Comparison of ENCODE assay signal across 1 cellular context in the genomic region with DNA sequence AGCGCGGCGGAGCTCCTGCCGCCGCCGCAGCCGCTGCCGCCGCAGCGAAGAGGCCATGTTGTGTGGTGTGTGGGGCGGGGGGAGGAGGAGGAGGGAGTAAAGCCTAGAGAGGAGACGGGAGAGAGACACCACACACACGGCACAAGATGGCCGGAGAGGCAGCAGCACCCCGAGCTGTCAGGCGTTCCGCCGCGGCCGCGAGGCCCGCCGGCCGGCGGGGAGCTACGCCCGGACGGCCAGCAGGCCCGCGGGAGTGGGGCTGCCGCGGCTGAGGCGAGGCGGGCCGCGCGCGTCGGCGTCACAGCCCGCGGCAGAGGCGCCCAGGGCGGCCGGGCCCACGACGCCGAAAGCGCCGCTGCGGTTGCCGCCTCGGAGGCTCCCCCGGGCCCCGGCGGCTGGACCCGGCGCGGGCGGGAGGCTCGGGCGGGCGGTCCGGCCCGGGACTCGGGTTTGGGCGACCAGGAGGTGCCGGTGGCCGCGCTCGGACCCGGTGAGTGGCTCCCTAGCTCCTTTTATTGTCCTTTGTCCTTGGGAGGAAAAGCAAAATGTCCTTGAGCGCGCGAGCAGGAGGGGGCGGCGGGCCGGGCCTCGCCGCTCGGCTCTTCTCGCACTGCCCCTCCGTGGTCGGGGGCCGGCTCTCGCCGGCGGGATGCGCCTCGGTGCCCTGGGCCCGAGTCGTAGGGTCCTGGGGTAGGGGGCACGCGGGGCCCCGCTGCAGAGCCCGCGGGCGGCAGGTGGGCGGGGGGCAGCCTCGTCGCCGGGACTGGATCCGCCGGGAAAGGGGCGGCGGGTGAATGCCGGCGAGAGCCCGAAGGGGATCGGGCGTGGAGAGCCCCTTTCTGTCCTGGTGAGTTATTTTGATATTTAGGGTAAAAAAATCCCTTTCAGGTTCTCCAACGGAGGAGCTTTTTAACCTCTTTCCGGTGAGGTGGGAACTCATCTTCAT.
TF ChIP-seq lines count a peak whose summit lies in the region.

No MANE protein-coding gene starts in this region.

TF ChIP-seq in WTC11, 78 proteins besides CTCF, POLR2A, EP300 and RAD21 (continued from another document and continues in another):
- no peak for TF ChIP-seq ZNF317 (CRISPR knock-in tag; IDR thresholded peaks at IDR 0.05; ENCODE audit: borderline replicate concordance, low read depth)
- TF ChIP-seq, protein P1, sequence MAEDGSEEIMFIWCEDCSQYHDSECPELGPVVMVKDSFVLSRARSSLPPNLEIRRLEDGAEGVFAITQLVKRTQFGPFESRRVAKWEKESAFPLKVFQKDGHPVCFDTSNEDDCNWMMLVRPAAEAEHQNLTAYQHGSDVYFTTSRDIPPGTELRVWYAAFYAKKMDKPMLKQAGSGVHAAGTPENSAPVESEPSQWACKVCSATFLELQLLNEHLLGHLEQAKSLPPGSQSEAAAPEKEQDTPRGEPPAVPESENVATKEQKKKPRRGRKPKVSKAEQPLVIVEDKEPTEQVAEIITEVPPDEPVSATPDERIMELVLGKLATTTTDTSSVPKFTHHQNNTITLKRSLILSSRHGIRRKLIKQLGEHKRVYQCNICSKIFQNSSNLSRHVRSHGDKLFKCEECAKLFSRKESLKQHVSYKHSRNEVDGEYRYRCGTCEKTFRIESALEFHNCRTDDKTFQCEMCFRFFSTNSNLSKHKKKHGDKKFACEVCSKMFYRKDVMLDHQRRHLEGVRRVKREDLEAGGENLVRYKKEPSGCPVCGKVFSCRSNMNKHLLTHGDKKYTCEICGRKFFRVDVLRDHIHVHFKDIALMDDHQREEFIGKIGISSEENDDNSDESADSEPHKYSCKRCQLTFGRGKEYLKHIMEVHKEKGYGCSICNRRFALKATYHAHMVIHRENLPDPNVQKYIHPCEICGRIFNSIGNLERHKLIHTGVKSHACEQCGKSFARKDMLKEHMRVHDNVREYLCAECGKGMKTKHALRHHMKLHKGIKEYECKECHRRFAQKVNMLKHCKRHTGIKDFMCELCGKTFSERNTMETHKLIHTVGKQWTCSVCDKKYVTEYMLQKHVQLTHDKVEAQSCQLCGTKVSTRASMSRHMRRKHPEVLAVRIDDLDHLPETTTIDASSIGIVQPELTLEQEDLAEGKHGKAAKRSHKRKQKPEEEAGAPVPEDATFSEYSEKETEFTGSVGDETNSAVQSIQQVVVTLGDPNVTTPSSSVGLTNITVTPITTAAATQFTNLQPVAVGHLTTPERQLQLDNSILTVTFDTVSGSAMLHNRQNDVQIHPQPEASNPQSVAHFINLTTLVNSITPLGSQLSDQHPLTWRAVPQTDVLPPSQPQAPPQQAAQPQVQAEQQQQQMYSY (CRISPR knock-in tag; IDR thresholded peaks at IDR 0.05) = no peak
- no peak for TF ChIP-seq FOXJ3 (CRISPR knock-in tag; IDR thresholded peaks at IDR 0.05; ENCODE audit: borderline replicate concordance)
- TF ChIP-seq, protein P2, sequence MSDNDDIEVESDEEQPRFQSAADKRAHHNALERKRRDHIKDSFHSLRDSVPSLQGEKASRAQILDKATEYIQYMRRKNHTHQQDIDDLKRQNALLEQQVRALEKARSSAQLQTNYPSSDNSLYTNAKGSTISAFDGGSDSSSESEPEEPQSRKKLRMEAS (CRISPR knock-in tag; IDR thresholded peaks at IDR 0.05) = no peak
- TF ChIP-seq, protein P3, sequence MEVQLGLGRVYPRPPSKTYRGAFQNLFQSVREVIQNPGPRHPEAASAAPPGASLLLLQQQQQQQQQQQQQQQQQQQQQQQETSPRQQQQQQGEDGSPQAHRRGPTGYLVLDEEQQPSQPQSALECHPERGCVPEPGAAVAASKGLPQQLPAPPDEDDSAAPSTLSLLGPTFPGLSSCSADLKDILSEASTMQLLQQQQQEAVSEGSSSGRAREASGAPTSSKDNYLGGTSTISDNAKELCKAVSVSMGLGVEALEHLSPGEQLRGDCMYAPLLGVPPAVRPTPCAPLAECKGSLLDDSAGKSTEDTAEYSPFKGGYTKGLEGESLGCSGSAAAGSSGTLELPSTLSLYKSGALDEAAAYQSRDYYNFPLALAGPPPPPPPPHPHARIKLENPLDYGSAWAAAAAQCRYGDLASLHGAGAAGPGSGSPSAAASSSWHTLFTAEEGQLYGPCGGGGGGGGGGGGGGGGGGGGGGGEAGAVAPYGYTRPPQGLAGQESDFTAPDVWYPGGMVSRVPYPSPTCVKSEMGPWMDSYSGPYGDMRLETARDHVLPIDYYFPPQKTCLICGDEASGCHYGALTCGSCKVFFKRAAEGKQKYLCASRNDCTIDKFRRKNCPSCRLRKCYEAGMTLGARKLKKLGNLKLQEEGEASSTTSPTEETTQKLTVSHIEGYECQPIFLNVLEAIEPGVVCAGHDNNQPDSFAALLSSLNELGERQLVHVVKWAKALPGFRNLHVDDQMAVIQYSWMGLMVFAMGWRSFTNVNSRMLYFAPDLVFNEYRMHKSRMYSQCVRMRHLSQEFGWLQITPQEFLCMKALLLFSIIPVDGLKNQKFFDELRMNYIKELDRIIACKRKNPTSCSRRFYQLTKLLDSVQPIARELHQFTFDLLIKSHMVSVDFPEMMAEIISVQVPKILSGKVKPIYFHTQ (CRISPR knock-in tag; IDR thresholded peaks at IDR 0.05) = no peak
- TF ChIP-seq ZNF121 (CRISPR knock-in tag; IDR thresholded peaks at IDR 0.05) = no peak
- no peak for TF ChIP-seq RORB (CRISPR knock-in tag; IDR thresholded peaks at IDR 0.05)
- TF ChIP-seq ESRRA (CRISPR knock-in tag; IDR thresholded peaks at IDR 0.05; ENCODE audit: borderline replicate concordance) = no peak; the same call in 1 of the 2 replicates
- TF ChIP-seq NR1H2 (CRISPR knock-in tag; IDR thresholded peaks at IDR 0.05) = no peak
- no peak for TF ChIP-seq ELF4 (CRISPR knock-in tag; IDR thresholded peaks at IDR 0.05; ENCODE audit: low read depth)
- TF ChIP-seq, protein P4, sequence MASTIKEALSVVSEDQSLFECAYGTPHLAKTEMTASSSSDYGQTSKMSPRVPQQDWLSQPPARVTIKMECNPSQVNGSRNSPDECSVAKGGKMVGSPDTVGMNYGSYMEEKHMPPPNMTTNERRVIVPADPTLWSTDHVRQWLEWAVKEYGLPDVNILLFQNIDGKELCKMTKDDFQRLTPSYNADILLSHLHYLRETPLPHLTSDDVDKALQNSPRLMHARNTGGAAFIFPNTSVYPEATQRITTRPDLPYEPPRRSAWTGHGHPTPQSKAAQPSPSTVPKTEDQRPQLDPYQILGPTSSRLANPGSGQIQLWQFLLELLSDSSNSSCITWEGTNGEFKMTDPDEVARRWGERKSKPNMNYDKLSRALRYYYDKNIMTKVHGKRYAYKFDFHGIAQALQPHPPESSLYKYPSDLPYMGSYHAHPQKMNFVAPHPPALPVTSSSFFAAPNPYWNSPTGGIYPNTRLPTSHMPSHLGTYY (CRISPR knock-in tag; IDR thresholded peaks at IDR 0.05) = no peak
- TF ChIP-seq ZNF138 (CRISPR knock-in tag; conservative IDR thresholded peaks at IDR 0.05) = no peak
- TF ChIP-seq, protein P5, sequence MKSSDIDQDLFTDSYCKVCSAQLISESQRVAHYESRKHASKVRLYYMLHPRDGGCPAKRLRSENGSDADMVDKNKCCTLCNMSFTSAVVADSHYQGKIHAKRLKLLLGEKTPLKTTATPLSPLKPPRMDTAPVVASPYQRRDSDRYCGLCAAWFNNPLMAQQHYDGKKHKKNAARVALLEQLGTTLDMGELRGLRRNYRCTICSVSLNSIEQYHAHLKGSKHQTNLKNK (CRISPR knock-in tag; IDR thresholded peaks at IDR 0.05) = no peak
- TF ChIP-seq GRHL2 (CRISPR knock-in tag; IDR thresholded peaks at IDR 0.05; ENCODE audit: insufficient replicate concordance, severe bottlenecking) = no peak
- TF ChIP-seq, protein P6, sequence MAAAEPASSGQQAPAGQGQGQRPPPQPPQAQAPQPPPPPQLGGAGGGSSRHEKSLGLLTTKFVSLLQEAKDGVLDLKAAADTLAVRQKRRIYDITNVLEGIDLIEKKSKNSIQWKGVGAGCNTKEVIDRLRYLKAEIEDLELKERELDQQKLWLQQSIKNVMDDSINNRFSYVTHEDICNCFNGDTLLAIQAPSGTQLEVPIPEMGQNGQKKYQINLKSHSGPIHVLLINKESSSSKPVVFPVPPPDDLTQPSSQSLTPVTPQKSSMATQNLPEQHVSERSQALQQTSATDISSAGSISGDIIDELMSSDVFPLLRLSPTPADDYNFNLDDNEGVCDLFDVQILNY (CRISPR knock-in tag; IDR thresholded peaks at IDR 0.05) = 0 out of 2 replicates have a peak, but pooled peaks have one; percentile 1
- TF ChIP-seq, protein P7, sequence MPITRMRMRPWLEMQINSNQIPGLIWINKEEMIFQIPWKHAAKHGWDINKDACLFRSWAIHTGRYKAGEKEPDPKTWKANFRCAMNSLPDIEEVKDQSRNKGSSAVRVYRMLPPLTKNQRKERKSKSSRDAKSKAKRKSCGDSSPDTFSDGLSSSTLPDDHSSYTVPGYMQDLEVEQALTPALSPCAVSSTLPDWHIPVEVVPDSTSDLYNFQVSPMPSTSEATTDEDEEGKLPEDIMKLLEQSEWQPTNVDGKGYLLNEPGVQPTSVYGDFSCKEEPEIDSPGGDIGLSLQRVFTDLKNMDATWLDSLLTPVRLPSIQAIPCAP (CRISPR knock-in tag; IDR thresholded peaks at IDR 0.05) = no peak; the same call in 1 of the 2 replicates
- TF ChIP-seq, protein P8, sequence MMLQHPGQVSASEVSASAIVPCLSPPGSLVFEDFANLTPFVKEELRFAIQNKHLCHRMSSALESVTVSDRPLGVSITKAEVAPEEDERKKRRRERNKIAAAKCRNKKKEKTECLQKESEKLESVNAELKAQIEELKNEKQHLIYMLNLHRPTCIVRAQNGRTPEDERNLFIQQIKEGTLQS (CRISPR knock-in tag; conservative IDR thresholded peaks at IDR 0.05) = no peak
- peak; percentile 4; the same call in 1 of the 2 replicates for TF ChIP-seq SP1 (CRISPR knock-in tag; conservative IDR thresholded peaks at IDR 0.05)
- no peak for TF ChIP-seq CREB1 (CRISPR knock-in tag; IDR thresholded peaks at IDR 0.05)
- TF ChIP-seq, protein P9, sequence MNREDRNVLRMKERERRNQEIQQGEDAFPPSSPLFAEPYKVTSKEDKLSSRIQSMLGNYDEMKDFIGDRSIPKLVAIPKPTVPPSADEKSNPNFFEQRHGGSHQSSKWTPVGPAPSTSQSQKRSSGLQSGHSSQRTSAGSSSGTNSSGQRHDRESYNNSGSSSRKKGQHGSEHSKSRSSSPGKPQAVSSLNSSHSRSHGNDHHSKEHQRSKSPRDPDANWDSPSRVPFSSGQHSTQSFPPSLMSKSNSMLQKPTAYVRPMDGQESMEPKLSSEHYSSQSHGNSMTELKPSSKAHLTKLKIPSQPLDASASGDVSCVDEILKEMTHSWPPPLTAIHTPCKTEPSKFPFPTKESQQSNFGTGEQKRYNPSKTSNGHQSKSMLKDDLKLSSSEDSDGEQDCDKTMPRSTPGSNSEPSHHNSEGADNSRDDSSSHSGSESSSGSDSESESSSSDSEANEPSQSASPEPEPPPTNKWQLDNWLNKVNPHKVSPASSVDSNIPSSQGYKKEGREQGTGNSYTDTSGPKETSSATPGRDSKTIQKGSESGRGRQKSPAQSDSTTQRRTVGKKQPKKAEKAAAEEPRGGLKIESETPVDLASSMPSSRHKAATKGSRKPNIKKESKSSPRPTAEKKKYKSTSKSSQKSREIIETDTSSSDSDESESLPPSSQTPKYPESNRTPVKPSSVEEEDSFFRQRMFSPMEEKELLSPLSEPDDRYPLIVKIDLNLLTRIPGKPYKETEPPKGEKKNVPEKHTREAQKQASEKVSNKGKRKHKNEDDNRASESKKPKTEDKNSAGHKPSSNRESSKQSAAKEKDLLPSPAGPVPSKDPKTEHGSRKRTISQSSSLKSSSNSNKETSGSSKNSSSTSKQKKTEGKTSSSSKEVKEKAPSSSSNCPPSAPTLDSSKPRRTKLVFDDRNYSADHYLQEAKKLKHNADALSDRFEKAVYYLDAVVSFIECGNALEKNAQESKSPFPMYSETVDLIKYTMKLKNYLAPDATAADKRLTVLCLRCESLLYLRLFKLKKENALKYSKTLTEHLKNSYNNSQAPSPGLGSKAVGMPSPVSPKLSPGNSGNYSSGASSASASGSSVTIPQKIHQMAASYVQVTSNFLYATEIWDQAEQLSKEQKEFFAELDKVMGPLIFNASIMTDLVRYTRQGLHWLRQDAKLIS (CRISPR knock-in tag; IDR thresholded peaks at IDR 0.05; ENCODE audit: borderline replicate concordance) = no peak
- TF ChIP-seq, protein P10, sequence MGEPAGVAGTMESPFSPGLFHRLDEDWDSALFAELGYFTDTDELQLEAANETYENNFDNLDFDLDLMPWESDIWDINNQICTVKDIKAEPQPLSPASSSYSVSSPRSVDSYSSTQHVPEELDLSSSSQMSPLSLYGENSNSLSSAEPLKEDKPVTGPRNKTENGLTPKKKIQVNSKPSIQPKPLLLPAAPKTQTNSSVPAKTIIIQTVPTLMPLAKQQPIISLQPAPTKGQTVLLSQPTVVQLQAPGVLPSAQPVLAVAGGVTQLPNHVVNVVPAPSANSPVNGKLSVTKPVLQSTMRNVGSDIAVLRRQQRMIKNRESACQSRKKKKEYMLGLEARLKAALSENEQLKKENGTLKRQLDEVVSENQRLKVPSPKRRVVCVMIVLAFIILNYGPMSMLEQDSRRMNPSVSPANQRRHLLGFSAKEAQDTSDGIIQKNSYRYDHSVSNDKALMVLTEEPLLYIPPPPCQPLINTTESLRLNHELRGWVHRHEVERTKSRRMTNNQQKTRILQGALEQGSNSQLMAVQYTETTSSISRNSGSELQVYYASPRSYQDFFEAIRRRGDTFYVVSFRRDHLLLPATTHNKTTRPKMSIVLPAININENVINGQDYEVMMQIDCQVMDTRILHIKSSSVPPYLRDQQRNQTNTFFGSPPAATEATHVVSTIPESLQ (CRISPR knock-in tag; IDR thresholded peaks at IDR 0.05) = no peak
- TF ChIP-seq, protein P11, sequence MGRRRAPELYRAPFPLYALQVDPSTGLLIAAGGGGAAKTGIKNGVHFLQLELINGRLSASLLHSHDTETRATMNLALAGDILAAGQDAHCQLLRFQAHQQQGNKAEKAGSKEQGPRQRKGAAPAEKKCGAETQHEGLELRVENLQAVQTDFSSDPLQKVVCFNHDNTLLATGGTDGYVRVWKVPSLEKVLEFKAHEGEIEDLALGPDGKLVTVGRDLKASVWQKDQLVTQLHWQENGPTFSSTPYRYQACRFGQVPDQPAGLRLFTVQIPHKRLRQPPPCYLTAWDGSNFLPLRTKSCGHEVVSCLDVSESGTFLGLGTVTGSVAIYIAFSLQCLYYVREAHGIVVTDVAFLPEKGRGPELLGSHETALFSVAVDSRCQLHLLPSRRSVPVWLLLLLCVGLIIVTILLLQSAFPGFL (CRISPR knock-in tag; IDR thresholded peaks at IDR 0.05; ENCODE audit: borderline replicate concordance) = no peak
- TF ChIP-seq JUN (CRISPR knock-in tag; IDR thresholded peaks at IDR 0.05) = 0 out of 2 replicates have a peak, but pooled peaks have one; percentile 15
- 0 out of 2 replicates have a peak, but pooled peaks have one; percentile 12 for TF ChIP-seq ZNF219 (CRISPR knock-in tag; IDR thresholded peaks at IDR 0.05; ENCODE audit: borderline replicate concordance)
- TF ChIP-seq, protein P12, sequence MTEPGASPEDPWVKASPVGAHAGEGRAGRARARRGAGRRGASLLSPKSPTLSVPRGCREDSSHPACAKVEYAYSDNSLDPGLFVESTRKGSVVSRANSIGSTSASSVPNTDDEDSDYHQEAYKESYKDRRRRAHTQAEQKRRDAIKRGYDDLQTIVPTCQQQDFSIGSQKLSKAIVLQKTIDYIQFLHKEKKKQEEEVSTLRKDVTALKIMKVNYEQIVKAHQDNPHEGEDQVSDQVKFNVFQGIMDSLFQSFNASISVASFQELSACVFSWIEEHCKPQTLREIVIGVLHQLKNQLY (CRISPR knock-in tag; IDR thresholded peaks at IDR 0.05) = no peak
- no peak for TF ChIP-seq MXD4 (CRISPR knock-in tag; IDR thresholded peaks at IDR 0.05; ENCODE audit: borderline replicate concordance)
- TF ChIP-seq GTF2I (CRISPR knock-in tag; conservative IDR thresholded peaks at IDR 0.05) = no peak
- TF ChIP-seq NR2C2 (CRISPR knock-in tag; IDR thresholded peaks at IDR 0.05) = no peak
- TF ChIP-seq OVOL2 (CRISPR knock-in tag; IDR thresholded peaks at IDR 0.05; ENCODE audit: borderline replicate concordance) = no peak
- TF ChIP-seq NR3C1 (CRISPR knock-in tag; conservative IDR thresholded peaks at IDR 0.05; ENCODE audit: low read depth) = no peak
- TF ChIP-seq KAT7 (CRISPR knock-in tag; IDR thresholded peaks at IDR 0.05; ENCODE audit: borderline replicate concordance) = peak; percentile 62; the same call in 1 of the 2 replicates
- 0 out of 2 replicates have a peak, but pooled peaks have one; percentile 11 for TF ChIP-seq RELA (CRISPR knock-in tag; IDR thresholded peaks at IDR 0.05; ENCODE audit: borderline replicate concordance)
